Comparison of ENCODE assay signal across 13 cellular contexts in genomic region chr1:23900017-23900416, GRCh38. TPM values are rescaled to one million over a fixed set of nuclear protein-coding genes. Genes with fewer than 3 reads are reported as not detected.
"Had no signal": no experiment of that assay in that cellular context is flagged by ENCODE, and none has a peak within 500 bp of the region (broad histone marks: within the 10 kb centered on the region; RNA-seq: fewer than 3 reads in every experiment).

No MANE protein-coding gene starts in this region.

RNA-seq across cellular contexts. Expression of gene CNR2, which starts 13.1 kb away (rescaled TPM):
- total RNA-seq: dermis microvascular lymphatic vessel endothelial cell, endodermal cell, endothelial cell of umbilical vein, frontal cortex, glomerular endothelial cell, lung microvascular endothelial cell, mesenteric fat pad, occipital lobe, pancreas, progenitor cell of endocrine pancreas, right cardiac atrium, tibial nerve, vagina had no signal
- polyA plus RNA-seq: endothelial cell of umbilical vein, pancreas, right cardiac atrium had no signal
